Comparison of ENCODE assay signal across 20 cellular contexts in the genomic region with DNA sequence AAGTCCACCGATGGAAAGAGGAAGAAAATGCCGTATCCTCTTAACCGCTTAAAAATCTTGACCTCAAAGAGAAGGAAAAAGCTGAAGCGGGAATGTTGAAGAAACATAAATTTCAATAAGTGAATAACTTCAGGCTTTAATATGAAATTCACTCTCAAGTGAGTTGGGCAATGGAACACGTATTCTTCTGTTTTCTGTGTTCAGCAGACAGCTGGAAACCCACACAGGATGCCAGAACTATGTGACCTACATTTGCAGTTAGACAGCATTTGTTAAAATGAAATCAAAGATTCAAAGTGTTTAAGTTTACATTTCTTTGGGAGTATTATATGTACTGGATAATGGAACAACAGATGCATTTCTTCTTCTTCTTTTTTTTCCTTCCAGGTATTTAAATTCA.
DNase-seq lines count a peak whose midpoint lies in the region; ATAC-seq, FAIRE-seq and TF ChIP-seq lines count a peak whose summit lies in the region.
"Had no signal": no experiment of that assay in that cellular context is flagged by ENCODE, and none has a peak within 500 bp of the region (broad histone marks: within the 10 kb centered on the region; RNA-seq: fewer than 3 reads in every experiment).

No MANE protein-coding gene starts in this region.

- no peak overlapping the region for H3K27ac ChIP-seq in testis
- H3K27ac ChIP-seq: cardiac muscle cell, esophagus muscularis mucosa, prostate gland, thyroid gland had no signal

- no peak for ATAC-seq in HG03432 (IDR thresholded peaks at IDR 0.05; ENCODE audit: unreplicated experiment)

- no peak overlapping the region for H3K4me3 ChIP-seq in fibroblast of the aortic adventitia (ENCODE audit: low read depth, low read length)
- no peak overlapping the region for H3K4me3 ChIP-seq in testis
- H3K4me3 ChIP-seq: adrenal gland, cardiac muscle cell, esophagus muscularis mucosa, heart left ventricle, prostate gland, thyroid gland had no signal

- peaks cover 10% of the 10 kb centered on the region for H3K4me1 ChIP-seq in testis
- H3K4me1 ChIP-seq: prostate gland had no signal

- TF ChIP-seq POLR2A in testis (IDR thresholded peaks at IDR 0.05), result no peak
- TF ChIP-seq POLR2A in GM12891 (IDR thresholded peaks at IDR 0.05; ENCODE audit: low read depth, low read length), result no peak

- TF ChIP-seq CTCF in fibroblast of the aortic adventitia (IDR thresholded peaks at IDR 0.05; ENCODE audit: insufficient read depth, low read length) (no peak), testis (IDR thresholded peaks at IDR 0.05) (no peak)

- H3K9me3 ChIP-seq in testis, result no peaks in the 10 kb centered on the region
- H3K9me3 ChIP-seq: adrenal gland, esophagus muscularis mucosa, heart left ventricle, prostate gland, thyroid gland had no signal

- FAIRE-seq in GM12891 (lab: Jason Lieb, UNC), result no peak
- FAIRE-seq: GM18507 had no signal

- WGBS in testis, 2 donors, result 57 to 61% methylated on average over 5 of the region's 5 CpGs

- DNase-seq in amniotic epithelial cell (ENCODE audit: low read depth) (peak; percentile 69), fibroblast of the aortic adventitia (ENCODE audit: low read depth) (peak; percentile 25), middle frontal gyrus (ENCODE audit: extremely low spot score, low spot score) (peak; percentile 26), testis (peak; percentile 49), GM12891 (ENCODE audit: insufficient read length, low spot score) (no peak)
- no peak for DNase-seq in activated CD4-positive, alpha-beta T cell treated with anti-CD3 and anti-CD28 coated beads for 4 hours
- DNase-seq: activated CD4-positive, alpha-beta T cell treated with anti-CD3 and anti-CD28 coated beads, Interleukin-2, amount 10 ng/mL, durations not matched to agents 7 days and 5 days; activated effector memory CD4-positive, alpha-beta T cell treated with anti-CD3 and anti-CD28 coated beads, Interleukin-2, amount 50 U/mL, for 16 hours; adrenal gland; AML-193; NCI-H1092; NCI-H2081; NCI-H446 treated with DMSO at 0.1 percent for 48 hours; thyroid gland had no signal

- no peaks in the 10 kb centered on the region for H3K36me3 ChIP-seq in testis (ENCODE audit: low read depth, missing control alignments)
- H3K36me3 ChIP-seq: adrenal gland, cardiac muscle cell, esophagus muscularis mucosa, heart left ventricle, prostate gland, thyroid gland had no signal

- intact Hi-C loops in testis (cut with DNase I; ENCODE audit: low total_unique reads), result no loop called here

- no peaks in the 10 kb centered on the region for H3K27me3 ChIP-seq in testis
- H3K27me3 ChIP-seq: adrenal gland, cardiac muscle cell, esophagus muscularis mucosa, heart left ventricle, thyroid gland had no signal

TF ChIP-seq in GM12891, 5 proteins besides CTCF, POLR2A, EP300 and RAD21:
- TF ChIP-seq PAX5 (IDR thresholded peaks at IDR 0.05; ENCODE audit: insufficient read depth, low read length, severe bottlenecking) (no peak), TAF1 (IDR thresholded peaks at IDR 0.05; ENCODE audit: low read depth, low read length) (no peak), POLR2AphosphoS5 (IDR thresholded peaks at IDR 0.05; ENCODE audit: low read depth, low read length) (no peak), POU2F2 (IDR thresholded peaks at IDR 0.05; ENCODE audit: low read depth, low read length) (no peak), SPI1 (IDR thresholded peaks at IDR 0.05; ENCODE audit: low read depth, low read length) (no peak)

Comparison
In these comparisons a context has a peak if more than half of its experiments do, and no peak if none do; other contexts are left out.
1. DNase-seq: peak in amniotic epithelial cell (single experiment), fibroblast of the aortic adventitia (single experiment), middle frontal gyrus (single experiment) and testis (single experiment); none in GM12891 (single experiment) and activated CD4-positive, alpha-beta T cell treated with anti-CD3 and anti-CD28 coated beads for 4 hours (0 of 2).